In genomic region chr9:110217656-110218099, GRCh38 we compare ENCODE assay signal across 9 cellular contexts. TPM values are rescaled to one million over a fixed set of nuclear protein-coding genes. Genes with fewer than 3 reads are reported as not detected.
A peak's percentile ranks its signal among the peaks of the same experiment; 100 is the strongest.
DNase-seq lines count a peak whose midpoint lies in the region; ATAC-seq and TF ChIP-seq lines count a peak whose summit lies in the region.
"Had no signal": no experiment of that assay in that cellular context is flagged by ENCODE, and none has a peak within 500 bp of the region (broad histone marks: within the 10 kb centered on the region; RNA-seq: fewer than 3 reads in every experiment).

No MANE protein-coding gene starts in this region.

- H3K27me3 Mint-ChIP-seq in activated T-helper 17 cell treated with anti-CD3 and anti-CD28 coated beads, Interleukin-2, amount 50 U/mL, for 72 hours, result no peaks in the 10 kb centered on the region

- TF ChIP-seq POLR2A in spleen (IDR thresholded peaks at IDR 0.05), result no peak

- H3K9me3 Mint-ChIP-seq in activated T-helper 17 cell treated with anti-CD3 and anti-CD28 coated beads, Interleukin-2, amount 50 U/mL, for 72 hours, result no peaks in the 10 kb centered on the region

- H3K4me1 Mint-ChIP-seq in activated T-helper 17 cell treated with anti-CD3 and anti-CD28 coated beads, Interleukin-2, amount 50 U/mL, for 72 hours, result no peaks in the 10 kb centered on the region

- ATAC-seq in SK-N-SH treated with all-trans-retinoic acid at 6 μM for 48 hours (peak; percentile 42; the same call in 1 of the 3 replicates), HG03097 (IDR thresholded peaks at IDR 0.05; ENCODE audit: low FRiP score, unreplicated experiment) (no peak)
- no peak for ATAC-seq in activated T-helper 17 cell treated with anti-CD3 and anti-CD28 coated beads, Interleukin-2, amount 50 U/mL, for 72 hours (replicated peaks)

- H3K9me3 ChIP-seq in spleen, result no peaks in the 10 kb centered on the region

- H3K4me3 Mint-ChIP-seq in activated T-helper 17 cell treated with anti-CD3 and anti-CD28 coated beads, Interleukin-2, amount 50 U/mL, for 72 hours, result no peak overlapping the region

- intact Hi-C loops in spleen (cut with DNase I; ENCODE audit: low total_unique reads), result loop anchor here (10.0 kb wide), 1 partner anchor 643 kb away; no protein-coding TSS in a partner anchor

- TF ChIP-seq CTCF in spleen (IDR thresholded peaks at IDR 0.05 in 8 of 11, conservative IDR thresholded peaks at IDR 0.05 in 3 of 11), result peak; percentile 32 to 80 (median 76)

- no peak overlapping the region for H3K27ac Mint-ChIP-seq in activated T-helper 17 cell treated with anti-CD3 and anti-CD28 coated beads, Interleukin-2, amount 50 U/mL, for 72 hours

- no peaks in the 10 kb centered on the region for H3K27me3 ChIP-seq in spleen (replicated peaks in 1 of 7)

- H3K36me3 ChIP-seq in spleen, result no peaks in the 10 kb centered on the region

- H3K27ac ChIP-seq in spleen, result no peak overlapping the region

- H3K4me1 ChIP-seq in spleen, result no peaks in the 10 kb centered on the region

- no peaks in the 10 kb centered on the region for H3K36me3 Mint-ChIP-seq in activated T-helper 17 cell treated with anti-CD3 and anti-CD28 coated beads, Interleukin-2, amount 50 U/mL, for 72 hours (ENCODE audit: low read depth)

- WGBS in spleen, 5 donors, result 28 to 31% (median 29%) methylated on average over 10 of the region's 10 CpGs

- no peak overlapping the region for H3K4me3 ChIP-seq in Jurkat, Clone E6-1 (ENCODE audit: low read length)
- H3K4me3 ChIP-seq in spleen, result no peak overlapping the region

- DNase-seq in DMS53 treated with DMSO at 0.1 percent for 48 hours (lab: John Stamatoyannopoulos, UW; ENCODE audit: unreplicated experiment), result peak; percentile 40
- peak; percentile 69 for DNase-seq in Jurkat, Clone E6-1 (ENCODE audit: low read depth, low spot score)
- peak; percentile 35 for DNase-seq in foreskin melanocyte
- no peak for DNase-seq in spleen
- DNase-seq in HK-2 (ENCODE audit: unreplicated experiment), result no peak

TF ChIP-seq in SK-N-SH treated with all-trans-retinoic acid at 6 μM for 48 hours, 23 proteins besides CTCF, POLR2A, EP300 and RAD21:
- TF ChIP-seq SNAI2 (CRISPR knock-in tag; IDR thresholded peaks at IDR 0.05), result no peak
- no peak for TF ChIP-seq CSDC2 (CRISPR knock-in tag; IDR thresholded peaks at IDR 0.05)
- no peak for TF ChIP-seq GLIS3 (CRISPR knock-in tag; IDR thresholded peaks at IDR 0.05)
- no peak for TF ChIP-seq ESRRG (CRISPR knock-in tag; IDR thresholded peaks at IDR 0.05)
TF ChIP-seq in SK-N-SH treated with all-trans-retinoic acid at 6 μM for 48 hours: peak in this region for 0.

RNA-seq across cellular contexts. Expression of gene C9orf152, which starts 9.7 kb away (rescaled TPM):
- polyA plus RNA-seq in Jurkat, Clone E6-1 (2012; ENCODE audit: insufficient read depth, insufficient read length), result not detected
- not detected for total RNA-seq in spleen
- not detected for polyA plus RNA-seq in spleen
- total RNA-seq in activated T-helper 17 cell treated with anti-CD3 and anti-CD28 coated beads, Interleukin-2, amount 50 U/mL, for 72 hours, result not detected
- total RNA-seq: skeletal muscle tissue had no signal

RNA-seq across cellular contexts. Expression of gene TXN, which starts 38.6 kb away (rescaled TPM):
- 361 TPM for polyA plus RNA-seq in Jurkat, Clone E6-1 (2012; ENCODE audit: insufficient read depth, insufficient read length)
- total RNA-seq in spleen, result 100 to 1,000 TPM in 3 of 7 donors, 10 to 100 TPM in 4; 74.4 to 118 (median 88.7) TPM
- 100 to 1,000 TPM; 170 to 196 (median 192) TPM for polyA plus RNA-seq in spleen
- total RNA-seq in activated T-helper 17 cell treated with anti-CD3 and anti-CD28 coated beads, Interleukin-2, amount 50 U/mL, for 72 hours, result 100 to 1,000 TPM; 349 to 627 TPM

Comparison
In these comparisons a context has a peak if more than half of its experiments do, and no peak if none do; other contexts are left out.
1. DNase-seq: peak in DMS53 treated with DMSO at 0.1 percent for 48 hours (single experiment), Jurkat, Clone E6-1 (single experiment) and foreskin melanocyte (single experiment); none in spleen (single experiment) and HK-2 (single experiment).